9 cellular contexts compared by ENCODE assay signal in genomic region chr11:67356551-67356866, GRCh38. TPM values are rescaled to one million over a fixed set of nuclear protein-coding genes. Genes with fewer than 3 reads are reported as not detected.
DNase-seq lines count a peak whose midpoint lies in the region; ATAC-seq and TF ChIP-seq lines count a peak whose summit lies in the region.
"Had no signal": no experiment of that assay in that cellular context is flagged by ENCODE, and none has a peak within 500 bp of the region (broad histone marks: within the 10 kb centered on the region; RNA-seq: fewer than 3 reads in every experiment).

No MANE protein-coding gene starts in this region.

- peaks cover 30 to 70% of the 10 kb centered on the region in 2 donors for H3K4me1 ChIP-seq in thyroid gland

- POLR2A ChIA-PET in activated CD4-positive, alpha-beta T cell treated with anti-CD3 and anti-CD28 coated beads, Interleukin-2, amount 10 ng/mL, durations not matched to agents 7 days and 5 days (lab: Charles Lee), result no interaction called here

- TF ChIP-seq CTCF in thyroid gland (IDR thresholded peaks at IDR 0.05), result no peak

- H3K9me3 Mint-ChIP-seq in activated CD4-positive, alpha-beta T cell treated with anti-CD3 and anti-CD28 coated beads, Interleukin-2, amount 10 ng/mL, durations not matched to agents 7 days and 5 days, result no peaks in the 10 kb centered on the region
- H3K9me3 Mint-ChIP-seq in activated T-helper 2 cell treated with anti-CD3 and anti-CD28 coated beads, Interferon-gamma antibody, Interleukin-2, Interleukin-4, amounts not matched to agents 10 μg/mL and 5 μg/mL and 100 μg/mL, durations not matched to agents 14 hours and 24 hours and 36 hours, result no peaks in the 10 kb centered on the region
- H3K9me3 Mint-ChIP-seq in memory B cell, result no peaks in the 10 kb centered on the region

- H3K4me3 ChIP-seq in thyroid gland (replicated peaks in 1 of 3), result no peak overlapping the region
- H3K4me3 ChIP-seq: lung had no signal

- peaks cover 16% of the 10 kb centered on the region for H3K27me3 Mint-ChIP-seq in activated CD4-positive, alpha-beta T cell treated with anti-CD3 and anti-CD28 coated beads, Interleukin-2, amount 10 ng/mL, durations not matched to agents 7 days and 5 days
- H3K27me3 Mint-ChIP-seq in activated T-helper 2 cell treated with anti-CD3 and anti-CD28 coated beads, Interferon-gamma antibody, Interleukin-2, Interleukin-4, amounts not matched to agents 10 μg/mL and 5 μg/mL and 100 μg/mL, durations not matched to agents 14 hours and 24 hours and 36 hours (ENCODE audit: low read depth), result peaks cover 15% of the 10 kb centered on the region
- no peaks in the 10 kb centered on the region for H3K27me3 Mint-ChIP-seq in memory B cell

- peak overlapping the region; percentile 79 for H3K27ac Mint-ChIP-seq in activated CD4-positive, alpha-beta T cell treated with anti-CD3 and anti-CD28 coated beads, Interleukin-2, amount 10 ng/mL, durations not matched to agents 7 days and 5 days
- peak overlapping the region; percentile 77 for H3K27ac Mint-ChIP-seq in activated T-helper 2 cell treated with anti-CD3 and anti-CD28 coated beads, Interferon-gamma antibody, Interleukin-2, Interleukin-4, amounts not matched to agents 10 μg/mL and 5 μg/mL and 100 μg/mL, durations not matched to agents 14 hours and 24 hours and 36 hours
- peak overlapping the region; percentile 83 for H3K27ac Mint-ChIP-seq in memory B cell

- peak overlapping the region; percentile 28 for H3K4me3 Mint-ChIP-seq in activated CD4-positive, alpha-beta T cell treated with anti-CD3 and anti-CD28 coated beads, Interleukin-2, amount 10 ng/mL, durations not matched to agents 7 days and 5 days
- H3K4me3 Mint-ChIP-seq in activated T-helper 2 cell treated with anti-CD3 and anti-CD28 coated beads, Interferon-gamma antibody, Interleukin-2, Interleukin-4, amounts not matched to agents 10 μg/mL and 5 μg/mL and 100 μg/mL, durations not matched to agents 14 hours and 24 hours and 36 hours (ENCODE audit: low read depth), result peak overlapping the region; percentile 10
- peak overlapping the region; percentile 75 for H3K4me3 Mint-ChIP-seq in memory B cell

- no peaks in the 10 kb centered on the region for H3K27me3 ChIP-seq in thyroid gland

- CTCF ChIA-PET in activated CD4-positive, alpha-beta T cell treated with anti-CD3 and anti-CD28 coated beads, Interleukin-2, amount 10 ng/mL, durations not matched to agents 7 days and 5 days (lab: Charles Lee), result interaction anchor here (0.9 to 30.3 kb wide), 12 partner anchors 9 to 335 kb away, joined by 3 to 841 read pairs (median 3); partner anchors contain the start of genes CLCF1, PPP1CA, RAD9A and TBC1D10C

- peak overlapping the region in 2 of 3 donors; percentile 96 to 99 for H3K27ac ChIP-seq in thyroid gland

- H3K36me3 Mint-ChIP-seq in activated CD4-positive, alpha-beta T cell treated with anti-CD3 and anti-CD28 coated beads, Interleukin-2, amount 10 ng/mL, durations not matched to agents 7 days and 5 days (ENCODE audit: low read depth), result peaks cover 3% of the 10 kb centered on the region
- no peaks in the 10 kb centered on the region for H3K36me3 Mint-ChIP-seq in activated T-helper 2 cell treated with anti-CD3 and anti-CD28 coated beads, Interferon-gamma antibody, Interleukin-2, Interleukin-4, amounts not matched to agents 10 μg/mL and 5 μg/mL and 100 μg/mL, durations not matched to agents 14 hours and 24 hours and 36 hours (ENCODE audit: low read depth)
- peaks cover 3% of the 10 kb centered on the region for H3K36me3 Mint-ChIP-seq in memory B cell

- no peak for TF ChIP-seq POLR2A in thyroid gland (IDR thresholded peaks at IDR 0.05)

- no peak for DNase-seq in activated CD4-positive, alpha-beta T cell treated with anti-CD3 and anti-CD28 coated beads, Interleukin-2, amount 10 ng/mL, durations not matched to agents 7 days and 5 days
- DNase-seq in activated CD4-positive, alpha-beta T cell treated with anti-CD3 and anti-CD28 coated beads for 48 hours, result no peak
- DNase-seq in activated T-helper 2 cell treated with anti-CD3 and anti-CD28 coated beads, Interferon-gamma antibody, Interleukin-2, Interleukin-4, amounts not matched to agents 10 μg/mL and 5 μg/mL and 100 μg/mL, durations not matched to agents 14 hours and 24 hours and 36 hours (ENCODE audit: low spot score), result no peak
- DNase-seq in memory B cell (ENCODE audit: low spot score in 2 of 2) (no peak), thyroid gland (no peak)

- intact Hi-C loops in activated T-helper 2 cell treated with anti-CD3 and anti-CD28 coated beads, Interferon-gamma antibody, Interleukin-2, Interleukin-4, amounts not matched to agents 10 μg/mL and 5 μg/mL and 100 μg/mL, durations not matched to agents 14 hours and 24 hours and 36 hours (cut with micrococcal nuclease), result no loop called here
- intact Hi-C loops in thyroid gland (cut with DNase I), result loop anchor here (2.0 to 10.0 kb wide), 2 partner anchors 26 to 148 kb away; partner anchors contain the start of genes CDK2AP2 and PITPNM1

- H3K4me1 Mint-ChIP-seq in activated CD4-positive, alpha-beta T cell treated with anti-CD3 and anti-CD28 coated beads, Interleukin-2, amount 10 ng/mL, durations not matched to agents 7 days and 5 days, result peaks cover 29% of the 10 kb centered on the region
- H3K4me1 Mint-ChIP-seq in activated T-helper 2 cell treated with anti-CD3 and anti-CD28 coated beads, Interferon-gamma antibody, Interleukin-2, Interleukin-4, amounts not matched to agents 10 μg/mL and 5 μg/mL and 100 μg/mL, durations not matched to agents 14 hours and 24 hours and 36 hours (ENCODE audit: low read depth), result peaks cover 31% of the 10 kb centered on the region
- peaks cover 56% of the 10 kb centered on the region for H3K4me1 Mint-ChIP-seq in memory B cell

- 46 to 47% methylated on average over 4 of the region's 4 CpGs for WGBS in thyroid gland, 2 donors

- ATAC-seq in memory B cell (ENCODE audit: low read depth), result no peak
- no peak for ATAC-seq in HG03571 (IDR thresholded peaks at IDR 0.05; ENCODE audit: unreplicated experiment)
- ATAC-seq in GM18502 (IDR thresholded peaks at IDR 0.05; ENCODE audit: poor library complexity, unreplicated experiment), result no peak
- ATAC-seq in GM21360 (IDR thresholded peaks at IDR 0.05; ENCODE audit: unreplicated experiment), result no peak

- H3K9me3 ChIP-seq in thyroid gland, result no peaks in the 10 kb centered on the region

- no peaks in the 10 kb centered on the region for H3K36me3 ChIP-seq in thyroid gland

RNA-seq across cellular contexts. Expression of gene POLD4, which starts 3.2 kb away (rescaled TPM):
- total RNA-seq in activated CD4-positive, alpha-beta T cell treated with anti-CD3 and anti-CD28 coated beads, Interleukin-2, amount 10 ng/mL, durations not matched to agents 7 days and 5 days, result 10 to 100 TPM; 52.7 to 53.7 TPM
- 41.1 and 50.1 TPM in 2 replicates for total RNA-seq in activated T-helper 2 cell treated with anti-CD3 and anti-CD28 coated beads, Interferon-gamma antibody, Interleukin-2, Interleukin-4, amounts not matched to agents 10 μg/mL and 5 μg/mL and 100 μg/mL, durations not matched to agents 14 hours and 24 hours and 36 hours
- total RNA-seq in thyroid gland, result 100 to 1,000 TPM in 1 of 4 donors, 10 to 100 TPM in 3; 38.6 to 105 (median 60.6) TPM

RNA-seq across cellular contexts. Expression of gene CLCF1, which starts 16.9 kb away (rescaled TPM):
- total RNA-seq in activated CD4-positive, alpha-beta T cell treated with anti-CD3 and anti-CD28 coated beads, Interleukin-2, amount 10 ng/mL, durations not matched to agents 7 days and 5 days, result under 1 TPM; 0.10 to 0.17 TPM
- total RNA-seq in activated T-helper 2 cell treated with anti-CD3 and anti-CD28 coated beads, Interferon-gamma antibody, Interleukin-2, Interleukin-4, amounts not matched to agents 10 μg/mL and 5 μg/mL and 100 μg/mL, durations not matched to agents 14 hours and 24 hours and 36 hours, result 2.9 and 3.0 TPM in 2 replicates
- total RNA-seq in thyroid gland, result 1 to 10 TPM; 4.3 to 9.4 (median 6.9) TPM

RNA-seq across cellular contexts. Expression of gene RAD9A, which starts 35.3 kb away (rescaled TPM):
- total RNA-seq in activated CD4-positive, alpha-beta T cell treated with anti-CD3 and anti-CD28 coated beads, Interleukin-2, amount 10 ng/mL, durations not matched to agents 7 days and 5 days, result 10 to 100 TPM; 49.3 to 53.7 TPM
- total RNA-seq in activated T-helper 2 cell treated with anti-CD3 and anti-CD28 coated beads, Interferon-gamma antibody, Interleukin-2, Interleukin-4, amounts not matched to agents 10 μg/mL and 5 μg/mL and 100 μg/mL, durations not matched to agents 14 hours and 24 hours and 36 hours, result 32.1 and 34.1 TPM in 2 replicates
- total RNA-seq in thyroid gland, result 10 to 100 TPM; 22.7 to 38.0 (median 31.0) TPM

RNA-seq across cellular contexts. Expression of gene PPP1CA, which starts 45.1 kb away (rescaled TPM):
- total RNA-seq in activated CD4-positive, alpha-beta T cell treated with anti-CD3 and anti-CD28 coated beads, Interleukin-2, amount 10 ng/mL, durations not matched to agents 7 days and 5 days, result 100 to 1,000 TPM; 301 to 331 TPM
- total RNA-seq in activated T-helper 2 cell treated with anti-CD3 and anti-CD28 coated beads, Interferon-gamma antibody, Interleukin-2, Interleukin-4, amounts not matched to agents 10 μg/mL and 5 μg/mL and 100 μg/mL, durations not matched to agents 14 hours and 24 hours and 36 hours, result 250 and 262 TPM in 2 replicates
- total RNA-seq in thyroid gland, result 100 to 1,000 TPM; 164 to 216 (median 191) TPM

RNA-seq across cellular contexts. Expression of gene TBC1D10C, which starts 47.4 kb away (rescaled TPM):
- 100 to 1,000 TPM; 256 to 323 TPM for total RNA-seq in activated CD4-positive, alpha-beta T cell treated with anti-CD3 and anti-CD28 coated beads, Interleukin-2, amount 10 ng/mL, durations not matched to agents 7 days and 5 days
- 112 and 118 TPM in 2 replicates for total RNA-seq in activated T-helper 2 cell treated with anti-CD3 and anti-CD28 coated beads, Interferon-gamma antibody, Interleukin-2, Interleukin-4, amounts not matched to agents 10 μg/mL and 5 μg/mL and 100 μg/mL, durations not matched to agents 14 hours and 24 hours and 36 hours
- total RNA-seq in thyroid gland, result 10 to 100 TPM in 2 of 4 donors, 1 to 10 TPM in 2; 8.8 to 16.0 (median 11.6) TPM

Comparison
In these comparisons a context has a peak if more than half of its experiments do, and no peak if none do; other contexts are left out.
1. H3K4me3 Mint-ChIP-seq: peak in every context shown above with its lines; median percentile 75 in memory B cell; 28 in activated CD4-positive, alpha-beta T cell treated with anti-CD3 and anti-CD28 coated beads, Interleukin-2, amount 10 ng/mL, durations not matched to agents 7 days and 5 days; 10 in activated T-helper 2 cell treated with anti-CD3 and anti-CD28 coated beads, Interferon-gamma antibody, Interleukin-2, Interleukin-4, amounts not matched to agents 10 μg/mL and 5 μg/mL and 100 μg/mL, durations not matched to agents 14 hours and 24 hours and 36 hours.